Comparison of ENCODE assay signal across 8 cellular contexts in the genomic region with DNA sequence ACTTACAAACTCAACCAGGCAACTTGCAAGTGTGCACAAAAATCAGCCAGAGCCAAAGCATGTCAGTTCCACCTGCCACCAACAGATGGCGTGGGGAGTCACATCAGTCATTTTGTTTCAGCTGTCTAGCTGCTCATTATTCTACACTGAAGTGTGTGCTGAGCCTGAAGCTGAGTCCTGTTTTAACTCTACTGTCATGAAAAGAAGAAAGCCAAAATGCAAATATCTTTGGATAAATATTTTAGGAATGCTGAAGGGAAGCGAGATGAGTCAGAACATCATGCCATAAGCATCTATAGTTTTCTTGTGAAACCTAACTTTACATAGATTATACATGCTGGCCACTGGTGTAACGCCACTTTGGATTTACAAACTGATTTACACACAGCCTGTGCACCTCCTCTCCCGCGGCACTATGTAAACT.
DNase-seq lines count a peak whose midpoint lies in the region; ATAC-seq and TF ChIP-seq lines count a peak whose summit lies in the region.

No MANE protein-coding gene starts in this region.

- no peak for TF ChIP-seq POLR2A in body of pancreas (IDR thresholded peaks at IDR 0.05)

- H3K36me3 ChIP-seq in body of pancreas (replicated peaks in 1 of 2; ENCODE audit: insufficient read depth in 1 of 2, low read depth in 2 of 2) (no peaks in the 10 kb centered on the region), iPS DF 6.9 (ENCODE audit: control insufficient read depth, insufficient read depth, low read length) (no peaks in the 10 kb centered on the region)

- no peaks in the 10 kb centered on the region for H3K9me3 Mint-ChIP-seq in T-helper 2 cell treated with Interferon-gamma antibody and Interleukin-4, amounts not matched to agents 5 μg/mL and 100 μg/mL, for 36 hours

- H3K4me3 Mint-ChIP-seq in T-helper 2 cell treated with Interferon-gamma antibody and Interleukin-4, amounts not matched to agents 5 μg/mL and 100 μg/mL, for 36 hours, result no peak overlapping the region

- H3K27ac ChIP-seq in body of pancreas (no peak overlapping the region), iPS DF 6.9 (ENCODE audit: low read length) (no peak overlapping the region)

- DNase-seq in NCI-H1436 (lab: John Stamatoyannopoulos, UW) (peak; percentile 73), body of pancreas (peak; percentile 69 to 86 (median 78)), iPS DF 6.9 (ENCODE audit: low read depth, low spot score) (peak; percentile 45)
- peak; percentile 45 for DNase-seq in T-helper 2 cell treated with Interferon-gamma antibody and Interleukin-4, amounts not matched to agents 5 μg/mL and 100 μg/mL, for 36 hours (ENCODE audit: low spot score)
- peak; percentile 31 to 67 for DNase-seq in stimulated activated CD4-positive, alpha-beta T cell treated with anti-CD3 and anti-CD28 coated beads, Interleukin-12 subunit alpha, Interleukin-12 subunit beta, amount 100 ng/mL, for 24 hours (ENCODE audit: low read depth in 2 of 2)

- intact Hi-C loops in body of pancreas (cut with DNase I), result loop anchor here (10.0 kb wide), 1 partner anchor 95 kb away; no protein-coding TSS in a partner anchor

- H3K27me3 Mint-ChIP-seq in T-helper 2 cell treated with Interferon-gamma antibody and Interleukin-4, amounts not matched to agents 5 μg/mL and 100 μg/mL, for 36 hours (ENCODE audit: low read depth), result no peaks in the 10 kb centered on the region

- ATAC-seq in body of pancreas, result peak; percentile 79
- no peak for ATAC-seq in HG02884 (IDR thresholded peaks at IDR 0.05; ENCODE audit: unreplicated experiment)
- no peak for ATAC-seq in HG03175 (IDR thresholded peaks at IDR 0.05; ENCODE audit: unreplicated experiment)

- WGBS in body of pancreas, 2 donors, result 15 to 16% methylated on average over 5 of the region's 5 CpGs
- WGBS in iPS DF 6.9 (ENCODE audit: insufficient coverage, insufficient read length), result no CpG with 5 or more reads among the region's 5 CpGs

- H3K27me3 ChIP-seq in body of pancreas (no peaks in the 10 kb centered on the region), iPS DF 6.9 (ENCODE audit: control insufficient read depth, insufficient read depth, low read length) (no peaks in the 10 kb centered on the region)

- H3K4me1 Mint-ChIP-seq in T-helper 2 cell treated with Interferon-gamma antibody and Interleukin-4, amounts not matched to agents 5 μg/mL and 100 μg/mL, for 36 hours (ENCODE audit: low read depth), result peaks cover 7% of the 10 kb centered on the region

- TF ChIP-seq CTCF in GM12801 (IDR thresholded peaks at IDR 0.05; ENCODE audit: extremely low read depth, insufficient read length) (peak; percentile 86), body of pancreas (IDR thresholded peaks at IDR 0.05) (peak; percentile 83 to 93 (median 87))

- H3K4me1 ChIP-seq in body of pancreas, result peaks cover 9% of the 10 kb centered on the region
- H3K4me1 ChIP-seq in iPS DF 6.9 (ENCODE audit: control insufficient read depth, insufficient read depth, low read length), result no peaks in the 10 kb centered on the region

- H3K9me3 ChIP-seq in body of pancreas, result no peaks in the 10 kb centered on the region
- no peaks in the 10 kb centered on the region for H3K9me3 ChIP-seq in iPS DF 6.9 (ENCODE audit: control insufficient read depth, insufficient read depth, low read length)

- H3K4me3 ChIP-seq in body of pancreas, result no peak overlapping the region
- H3K4me3 ChIP-seq in iPS DF 6.9 (ENCODE audit: low read length), result no peak overlapping the region

- no peak overlapping the region for H3K27ac Mint-ChIP-seq in T-helper 2 cell treated with Interferon-gamma antibody and Interleukin-4, amounts not matched to agents 5 μg/mL and 100 μg/mL, for 36 hours

- H3K36me3 Mint-ChIP-seq in T-helper 2 cell treated with Interferon-gamma antibody and Interleukin-4, amounts not matched to agents 5 μg/mL and 100 μg/mL, for 36 hours (ENCODE audit: low read depth), result no peaks in the 10 kb centered on the region
